ENCODE assay signal across 1 cellular context in the genomic region with DNA sequence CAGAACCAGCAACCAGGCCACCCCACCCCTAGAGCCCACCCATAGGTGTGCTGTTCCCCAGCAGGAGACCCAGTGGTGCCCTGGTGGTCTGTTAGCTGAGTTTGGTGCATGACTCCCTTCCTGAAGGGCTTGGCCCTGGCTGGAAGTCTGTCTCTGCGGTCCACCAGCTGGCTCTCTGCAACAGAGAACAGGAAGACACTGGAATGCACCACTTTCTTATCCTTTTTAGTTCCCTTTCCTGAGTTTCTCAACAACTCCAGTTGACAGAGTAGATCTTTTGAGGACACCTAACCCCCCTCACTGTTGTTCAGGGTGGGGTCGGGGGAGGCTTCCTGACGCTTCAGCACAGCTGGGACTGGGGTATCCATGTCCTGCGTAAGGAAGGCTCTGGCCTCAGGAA.
TF ChIP-seq lines count a peak whose summit lies in the region.

No MANE protein-coding gene starts in this region.

TF ChIP-seq in H1, 55 proteins besides CTCF, POLR2A, EP300 and RAD21:
- TF ChIP-seq HDAC2 (IDR thresholded peaks at IDR 0.05; ENCODE audit: borderline replicate concordance in 1 of 2, low read depth in 2 of 2, low read length in 2 of 2) (no peak), SIX5 (IDR thresholded peaks at IDR 0.05; ENCODE audit: low read depth, low read length) (no peak), SIRT6 (IDR thresholded peaks at IDR 0.05; ENCODE audit: low read length) (no peak), ZNF274 (IDR thresholded peaks at IDR 0.05; ENCODE audit: borderline replicate concordance, extremely low read depth, low read length) (no peak), EGR1 (IDR thresholded peaks at IDR 0.05; ENCODE audit: borderline replicate concordance, low read depth, low read length) (no peak), SP1 (IDR thresholded peaks at IDR 0.05; ENCODE audit: low read depth, low read length) (no peak), RXRA (IDR thresholded peaks at IDR 0.05; ENCODE audit: insufficient read depth, low read depth, low read length) (no peak), MAFK (IDR thresholded peaks at IDR 0.05; ENCODE audit: low read depth, low read length) (no peak)
